ENCODE assay signal across 28 cellular contexts in genomic region chr7:45980973-45981372, GRCh38. TPM values are rescaled to one million over a fixed set of nuclear protein-coding genes. Genes with fewer than 3 reads are reported as not detected.
DNase-seq lines count a peak whose midpoint lies in the region; ATAC-seq and TF ChIP-seq lines count a peak whose summit lies in the region.
"Had no signal": no experiment of that assay in that cellular context is flagged by ENCODE, and none has a peak within 500 bp of the region (broad histone marks: within the 10 kb centered on the region; RNA-seq: fewer than 3 reads in every experiment).

No MANE protein-coding gene starts in this region.

- H4K8ac ChIP-seq in trophoblast cell (ENCODE audit: low read depth, low read length): peak overlapping the region; percentile 33

- H3K36me3 ChIP-seq in ACC112 (ENCODE audit: insufficient read depth, low read length) (no peaks in the 10 kb centered on the region), trophoblast cell (ENCODE audit: control insufficient read depth in 1 of 2, insufficient read depth in 2 of 2, low read length in 2 of 2) (no peaks in the 10 kb centered on the region), left lung (no peaks in the 10 kb centered on the region)
- H3K36me3 ChIP-seq: BLaER1, heart left ventricle, lower lobe of right lung, neural progenitor cell, prostate gland, sigmoid colon had no signal

- TF ChIP-seq CTCF in epithelial cell of esophagus (IDR thresholded peaks at IDR 0.05; ENCODE audit: insufficient read depth, low read depth, low read length, missing control alignments) (no peak), left lung (IDR thresholded peaks at IDR 0.05) (no peak)

- peak overlapping the region; percentile 74 for H2BK12ac ChIP-seq in trophoblast cell (ENCODE audit: low read length)

- intact Hi-C loops in left lung (cut with DNase I): no loop called here

- ATAC-seq in left lung (no peak), HG02763 (IDR thresholded peaks at IDR 0.05; ENCODE audit: unreplicated experiment) (no peak)
- ATAC-seq: activated CD8-positive, alpha-beta T cell treated with anti-CD3 and anti-CD28 coated beads for 36 hours; HCT116; heart left ventricle; lower lobe of right lung had no signal

- H3K4me1 ChIP-seq in ACC112 (ENCODE audit: control insufficient read depth, insufficient read depth, low read length, unreplicated experiment) (peaks cover 33% of the 10 kb centered on the region), trophoblast cell (ENCODE audit: control insufficient read depth in 1 of 2, insufficient read depth in 2 of 2, low read length in 2 of 2) (peaks cover 22 to 30% of the 10 kb centered on the region in 2 experiments), left lung (peaks cover 7 to 18% of the 10 kb centered on the region in 2 donors)
- H3K4me1 ChIP-seq: BLaER1, neural progenitor cell, prostate gland had no signal

- H2AFZ ChIP-seq in ACC112 (ENCODE audit: low read length, unreplicated experiment) (peak overlapping the region; percentile 42), trophoblast cell (ENCODE audit: insufficient read depth, low read length, poor library complexity) (no peak overlapping the region)
- H2AFZ ChIP-seq: neural progenitor cell had no signal

- H2AK5ac ChIP-seq in trophoblast cell (ENCODE audit: low read length): peak overlapping the region; percentile 89

- H3K14ac ChIP-seq in trophoblast cell (ENCODE audit: low read length): peak overlapping the region; percentile 87

- peaks cover 51% of the 10 kb centered on the region for H3K79me1 ChIP-seq in trophoblast cell (ENCODE audit: low read length)

- no CpG with 5 or more reads among the region's 6 CpGs for WGBS in trophoblast cell (ENCODE audit: extremely low coverage, insufficient coverage, insufficient read length)

- peak overlapping the region; percentile 89 for H4K91ac ChIP-seq in trophoblast cell (ENCODE audit: low read depth, low read length)

- peak overlapping the region; percentile 63 for H2BK5ac ChIP-seq in trophoblast cell (ENCODE audit: low read depth, low read length, poor library complexity)

- H3K9me3 ChIP-seq in trophoblast cell (ENCODE audit: insufficient read depth, low read depth, low read length) (peaks cover 4% of the 10 kb centered on the region), left lung (no peaks in the 10 kb centered on the region)
- H3K9me3 ChIP-seq: BLaER1, lower lobe of right lung, prostate gland, sigmoid colon had no signal

- H3K9ac ChIP-seq in trophoblast cell (ENCODE audit: low read length): no peak overlapping the region
- H3K9ac ChIP-seq: BLaER1, neural progenitor cell had no signal

- H3K23ac ChIP-seq in trophoblast cell (ENCODE audit: low read length): no peak overlapping the region

- H3K4me2 ChIP-seq in trophoblast cell (ENCODE audit: low read length): no peak overlapping the region
- H3K4me2 ChIP-seq: BLaER1, neural progenitor cell had no signal

- DNase-seq in HT-29 (ENCODE audit: low spot score): peak; percentile 87
- DNase-seq in epithelial cell of esophagus (ENCODE audit: low read depth): peak; percentile 45
- DNase-seq in trophoblast cell: peak; percentile 89 to 94
- no peak for DNase-seq in NCI-H226
- DNase-seq in HCEC 1CT: no peak
- no peak for DNase-seq in left lung
- DNase-seq: activated CD4-positive, CD25-positive, alpha-beta regulatory T cell treated with anti-CD3 and anti-CD28 coated beads, Interleukin-2, amount 50 U/mL, for 72 hours; activated CD8-positive, alpha-beta T cell treated with anti-CD3 and anti-CD28 coated beads for 36 hours; activated effector memory CD4-positive, alpha-beta T cell treated with Interleukin-2 at 50 U/mL for 16 hours; activated naive CD8-positive, alpha-beta T cell treated with anti-CD3 and anti-CD28 coated beads, Interleukin-2, amount 10 ng/mL, durations not matched to agents 7 days and 5 days; activated T-cell treated with anti-CD3 and anti-CD28 coated beads for 4 hours; dorsolateral prefrontal cortex; heart left ventricle; KG1; lower lobe of right lung; MM.1S; NCI-H1417; NCI-H2029 treated with DMSO at 0.1 percent for 48 hours; NCI-H345; NCI-H748 treated with DMSO at 0.1 percent for 48 hours; sigmoid colon; stimulated activated naive CD4-positive, alpha-beta T cell had no signal

- H3K27me3 ChIP-seq in ACC112 (ENCODE audit: insufficient read depth, low read length) (no peaks in the 10 kb centered on the region), trophoblast cell (ENCODE audit: insufficient read depth, low read length) (no peaks in the 10 kb centered on the region), left lung (no peaks in the 10 kb centered on the region)
- H3K27me3 ChIP-seq: BLaER1, heart left ventricle, neural progenitor cell, sigmoid colon had no signal

- H3K4ac ChIP-seq in trophoblast cell (ENCODE audit: low read depth, low read length): peak overlapping the region; percentile 43

- no peak overlapping the region for H3K27ac ChIP-seq in ACC112 (ENCODE audit: low read depth, low read length)
- peak overlapping the region; percentile 51 for H3K27ac ChIP-seq in trophoblast cell (ENCODE audit: low read depth, low read length)
- no peak overlapping the region for H3K27ac ChIP-seq in left lung
- H3K27ac ChIP-seq: BLaER1, dorsolateral prefrontal cortex, heart left ventricle, lower lobe of right lung, neural progenitor cell, prostate gland, sigmoid colon had no signal

- H2BK120ac ChIP-seq in trophoblast cell (ENCODE audit: insufficient read depth, low read length, poor library complexity): peak overlapping the region; percentile 74

- H4K12ac ChIP-seq in trophoblast cell (ENCODE audit: low read depth, low read length): no peak overlapping the region

- peak overlapping the region; percentile 86 for H3K18ac ChIP-seq in trophoblast cell (ENCODE audit: low read length)

- H3K79me2 ChIP-seq in ACC112 (ENCODE audit: control insufficient read depth, insufficient read depth, low read length, unreplicated experiment): no peaks in the 10 kb centered on the region
- H3K79me2 ChIP-seq in trophoblast cell (ENCODE audit: control insufficient read depth, insufficient read depth, low read length, poor library complexity): peaks cover 2% of the 10 kb centered on the region

- H3K4me3 ChIP-seq in ACC112 (ENCODE audit: low read depth, low read length) (no peak overlapping the region), epithelial cell of esophagus (ENCODE audit: low read length) (no peak overlapping the region), trophoblast cell (ENCODE audit: low read depth, low read length) (no peak overlapping the region), left lung (no peak overlapping the region)
- H3K4me3 ChIP-seq: BLaER1, dorsolateral prefrontal cortex, heart left ventricle, lower lobe of right lung, neural progenitor cell, prostate gland, sigmoid colon had no signal

RNA-seq across cellular contexts. Expression of gene IGFBP3, which starts 59.9 kb away (rescaled TPM):
- total RNA-seq in HT-29 (2014; rRNA removed; shearing (Covaris generic)): not detected in 2 replicates
- polyA plus RNA-seq in trophoblast cell (2013): 2,874 and 2,927 TPM in 2 replicates
- 10 to 100 TPM; 33.8 to 35.9 TPM for total RNA-seq in left lung

Comparison
In these comparisons a context has a peak if more than half of its experiments do, and no peak if none do; other contexts are left out.
1. DNase-seq: peak in HT-29 (single experiment), epithelial cell of esophagus (single experiment) and trophoblast cell (2 of 2); none in NCI-H226 (single experiment), HCEC 1CT (single experiment) and left lung (0 of 2).
2. RNA of gene IGFBP3, which starts 59.9 kb away (total RNA-seq): 33.8 to 35.9 TPM in left lung; not detected in HT-29; every median in the first group is over 10 times any median in the second.